Comparison of ENCODE assay signal across 28 cellular contexts in the genomic region with DNA sequence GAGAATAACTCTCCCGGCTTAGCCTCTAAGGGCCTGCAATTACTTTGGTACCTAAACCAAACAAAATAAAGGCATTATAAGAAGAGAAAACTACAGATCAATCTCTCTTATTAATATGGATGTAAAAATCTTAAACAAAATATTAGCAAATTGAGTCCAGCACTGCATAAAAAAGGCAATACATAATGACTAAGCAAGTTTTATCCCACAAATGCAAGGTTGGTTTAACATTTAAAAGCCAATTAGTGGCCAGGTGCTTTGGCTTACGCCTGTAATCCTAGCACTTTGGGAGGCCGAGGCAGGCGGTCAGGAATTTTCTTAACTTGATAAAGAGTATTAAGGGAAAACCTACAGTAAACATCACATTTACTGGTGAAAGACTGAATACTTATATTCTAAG.
"Had no signal": no experiment of that assay in that cellular context is flagged by ENCODE, and none has a peak within 500 bp of the region (broad histone marks: within the 10 kb centered on the region; RNA-seq: fewer than 3 reads in every experiment).

No MANE protein-coding gene starts in this region.

- H3K27me3 ChIP-seq: colonic mucosa, dorsolateral prefrontal cortex, esophagus muscularis mucosa, esophagus squamous epithelium, foreskin keratinocyte, gastrocnemius medialis, gastroesophageal sphincter, heart left ventricle, heart right ventricle, hepatocyte had no signal

- H3K27ac Mint-ChIP-seq: dendritic cell treated with granulocyte-macrophage colony-stimulating factor and Interleukin-4, amounts not matched to agents 40 ng/mL and 50 ng/mL, for 4 days; effector memory CD8-positive, alpha-beta T cell had no signal

- H3K9me3 ChIP-seq: colonic mucosa, esophagus muscularis mucosa, esophagus squamous epithelium, gastrocnemius medialis, gastroesophageal sphincter, heart left ventricle, heart right ventricle had no signal

- H3K4me3 ChIP-seq: colonic mucosa, coronary artery, dorsolateral prefrontal cortex, esophagus muscularis mucosa, esophagus squamous epithelium, gastrocnemius medialis, gastroesophageal sphincter, heart left ventricle, heart right ventricle, hepatocyte had no signal

- H2AFZ ChIP-seq: hepatocyte had no signal

- H3K36me3 ChIP-seq: colonic mucosa, gastrocnemius medialis had no signal

- H3K4me3 Mint-ChIP-seq: dendritic cell treated with granulocyte-macrophage colony-stimulating factor and Interleukin-4, amounts not matched to agents 40 ng/mL and 50 ng/mL, for 4 days; effector memory CD8-positive, alpha-beta T cell had no signal

- H3K9me3 Mint-ChIP-seq: effector memory CD8-positive, alpha-beta T cell had no signal

- H3K27ac ChIP-seq: colonic mucosa, coronary artery, dorsolateral prefrontal cortex, epithelial cell of prostate, esophagus muscularis mucosa, esophagus squamous epithelium, foreskin keratinocyte, gastrocnemius medialis, gastroesophageal sphincter, heart left ventricle, heart right ventricle, hepatocyte had no signal

- H3K27me3 Mint-ChIP-seq: dendritic cell treated with granulocyte-macrophage colony-stimulating factor and Interleukin-4, amounts not matched to agents 40 ng/mL and 50 ng/mL, for 4 days had no signal

- DNase-seq: colonic mucosa; cortex of kidney; dermis blood vessel endothelial cell; dorsolateral prefrontal cortex; effector CD4-positive, alpha-beta T cell; effector CD8-positive, alpha-beta T cell; effector memory CD4-positive, alpha-beta T cell; effector memory CD8-positive, alpha-beta T cell; erythroblast; esophagus squamous epithelium; foreskin fibroblast; foreskin keratinocyte; foreskin melanocyte; gastrocnemius medialis; glutamatergic neuron; head of caudate nucleus; heart left ventricle; heart right ventricle; hippocampal formation had no signal

- FAIRE-seq: endometrium, endothelial cell of umbilical vein had no signal

- H3K4me1 ChIP-seq: colonic mucosa, esophagus muscularis mucosa, esophagus squamous epithelium, foreskin keratinocyte, gastrocnemius medialis, gastroesophageal sphincter, heart left ventricle, heart right ventricle had no signal

- H3K4me2 ChIP-seq: hepatocyte had no signal

- ATAC-seq: effector memory CD8-positive, alpha-beta T cell; esophagus mucosa; foreskin keratinocyte; gastrocnemius medialis; gastroesophageal sphincter; heart left ventricle; heart right ventricle had no signal

- H3K79me2 ChIP-seq: hepatocyte had no signal
